Comparison of ENCODE assay signal across 8 cellular contexts in the genomic region with DNA sequence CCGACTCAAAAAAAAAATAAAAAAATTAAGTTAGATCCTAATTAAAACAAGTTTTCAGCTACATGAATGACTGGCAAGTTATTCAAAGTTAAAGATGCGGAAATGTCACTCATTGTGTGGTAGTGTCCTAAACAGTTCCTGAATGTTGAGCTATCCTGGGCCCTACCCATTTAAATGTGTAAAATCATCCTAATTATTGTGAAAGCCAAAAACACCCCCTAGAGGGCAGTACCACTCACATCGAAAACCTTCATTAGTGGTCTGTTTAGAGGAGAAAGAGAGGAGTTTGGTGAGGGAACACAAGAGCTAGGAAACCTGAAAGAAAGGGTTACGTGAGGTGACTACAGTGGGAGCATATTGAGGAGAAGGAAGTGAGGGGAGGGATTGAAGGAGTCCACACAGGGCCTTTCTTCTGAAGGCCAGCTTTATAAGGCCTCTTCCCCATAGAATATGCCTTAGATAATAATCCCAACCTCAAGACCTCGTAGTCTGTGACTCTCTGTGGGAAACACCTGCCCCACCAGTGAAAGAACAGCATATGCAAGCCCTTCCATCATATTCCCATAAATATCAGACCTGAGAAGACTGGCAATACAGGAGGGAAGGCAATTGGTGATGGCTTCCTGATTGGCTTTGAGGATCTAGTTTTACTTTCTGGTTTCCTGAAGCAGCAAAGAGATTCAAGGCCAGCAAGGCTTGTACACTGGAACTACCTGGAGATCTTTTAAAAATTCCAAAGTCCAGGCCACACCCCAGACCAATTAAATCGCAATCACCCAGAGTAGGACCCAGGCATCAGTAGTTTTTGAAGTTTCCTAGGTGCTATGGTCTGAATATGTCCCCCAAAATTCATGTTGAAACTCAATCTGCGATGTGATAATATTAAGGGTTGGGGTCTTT.
A peak's percentile ranks its signal among the peaks of the same experiment; 100 is the strongest.
DNase-seq lines count a peak whose midpoint lies in the region; ATAC-seq and TF ChIP-seq lines count a peak whose summit lies in the region.

No MANE protein-coding gene starts in this region.

- H3K9me3 Mint-ChIP-seq in activated naive CD8-positive, alpha-beta T cell (ENCODE audit: low read depth): no peaks in the 10 kb centered on the region

- ATAC-seq in HG03469 (IDR thresholded peaks at IDR 0.05; ENCODE audit: unreplicated experiment): peak; percentile 33

- H3K4me3 Mint-ChIP-seq in activated naive CD8-positive, alpha-beta T cell: no peak overlapping the region

- no peaks in the 10 kb centered on the region for H3K27me3 Mint-ChIP-seq in activated naive CD8-positive, alpha-beta T cell

- H3K36me3 Mint-ChIP-seq in activated naive CD8-positive, alpha-beta T cell: no peaks in the 10 kb centered on the region

- peak; percentile 55 for DNase-seq in AG20443 (ENCODE audit: low spot score)
- peak; percentile 63 to 86 for DNase-seq in NOMO-1 (lab: John Stamatoyannopoulos, UW; ENCODE audit: unreplicated experiment in 2 of 2)
- DNase-seq in iPS-NIHi11 (ENCODE audit: low spot score): peak; percentile 38
- DNase-seq in stimulated activated CD4-positive, alpha-beta T cell treated with anti-CD3 and anti-CD28 coated beads, Interleukin-4, amount 100 ng/mL, for 24 hours: peak; percentile 52
- DNase-seq in effector CD8-positive, alpha-beta T cell (lab: John Stamatoyannopoulos, UW): no peak

- peaks cover 35% of the 10 kb centered on the region for H3K4me1 Mint-ChIP-seq in activated naive CD8-positive, alpha-beta T cell (ENCODE audit: low read depth)

- peak overlapping the region; percentile 85 for H3K27ac Mint-ChIP-seq in activated naive CD8-positive, alpha-beta T cell

- TF ChIP-seq CTCF in GM12874 (IDR thresholded peaks at IDR 0.05; ENCODE audit: insufficient read depth, low read depth, low read length): peak; percentile 52
